ENCODE assay signal across 33 cellular contexts in the genomic region with DNA sequence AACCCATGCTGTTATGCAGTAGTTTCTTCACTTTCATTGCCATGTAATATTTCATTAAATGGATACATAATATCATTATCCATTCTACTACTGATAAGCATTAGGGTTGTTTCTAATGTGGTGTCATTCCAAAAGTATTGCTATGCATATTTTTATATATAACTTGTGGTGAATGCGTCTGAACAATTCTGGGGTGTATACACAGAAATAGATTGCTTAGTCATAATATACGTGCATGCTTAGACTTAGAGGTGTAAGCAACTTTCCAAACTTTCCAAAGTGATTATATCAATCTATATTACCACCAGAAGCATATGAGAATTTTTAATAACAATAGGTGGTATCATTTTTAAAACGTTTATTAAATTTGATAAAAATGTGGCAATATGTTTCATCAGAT.
"Had no signal": no experiment of that assay in that cellular context is flagged by ENCODE, and none has a peak within 500 bp of the region (broad histone marks: within the 10 kb centered on the region; RNA-seq: fewer than 3 reads in every experiment).

No MANE protein-coding gene starts in this region.

- DNase-seq: activated B cell treated with CpG ODN at 0.5 μM for 24 hours; activated CD4-positive, alpha-beta memory T cell treated with anti-CD3 and anti-CD28 coated beads for 36 hours; activated CD4-positive, alpha-beta T cell treated with anti-CD3 and anti-CD28 coated beads for 4 hours; activated CD4-positive, alpha-beta T cell treated with anti-CD3 and anti-CD28 coated beads, Interleukin-2, amount 10 ng/mL, durations not matched to agents 24 days and 14 days; activated CD4-positive, alpha-beta T cell treated with anti-CD3 and anti-CD28 coated beads, Interleukin-2, amount 50 U/mL, for 1 hour; activated CD4-positive, alpha-beta T cell treated with anti-CD3 and anti-CD28 coated beads, Interleukin-2, amount 50 U/mL, for 4 hours; activated CD4-positive, CD25-positive, alpha-beta regulatory T cell treated with anti-CD3 and anti-CD28 coated beads, Interleukin-2, amount 50 U/mL, for 72 hours; activated CD8-positive, alpha-beta memory T cell treated with anti-CD3 and anti-CD28 coated beads, Interleukin-2, amount 50 U/mL, for 4 hours; activated CD8-positive, alpha-beta T cell treated with anti-CD3 and anti-CD28 coated beads for 36 hours; activated effector memory CD4-positive, alpha-beta T cell treated with anti-CD3 and anti-CD28 coated beads, Interleukin-2, amount 50 U/mL, for 16 hours; activated gamma-delta T cell treated with Interleukin-2 at 50 U/mL for 16 hours; activated naive CD4-positive, alpha-beta T cell; activated naive CD4-positive, alpha-beta T cell treated with anti-CD3 and anti-CD28 coated beads for 36 hours; activated naive CD4-positive, alpha-beta T cell treated with anti-CD3 and anti-CD28 coated beads, Interleukin-2, amount 50 U/mL, for 16 hours; activated naive CD8-positive, alpha-beta T cell treated with anti-CD3 and anti-CD28 coated beads for 36 hours; activated T-cell treated with anti-CD3 and anti-CD28 coated beads for 4 hours; activated T-cell treated with anti-CD3 and anti-CD28 coated beads, Interleukin-2, amount 50 U/mL, for 1 hour; activated T-cell treated with anti-CD3 and anti-CD28 coated beads, Interleukin-2, amount 50 U/mL, for 4 hours; activated T-cell treated with anti-CD3 and anti-CD28 coated beads, Interleukin-2, amount 50 U/mL, for 72 hours; adrenal gland; amniotic stem cell; aorta; body of pancreas; brain microvascular endothelial cell; central memory CD4-positive, alpha-beta T cell; T-helper 2 cell; T-helper 9 cell had no signal

- H3K4me1 ChIP-seq: adrenal gland, body of pancreas, breast epithelium had no signal

- H3K9me3 ChIP-seq: adrenal gland, body of pancreas, breast epithelium had no signal

- ATAC-seq: activated CD8-positive, alpha-beta T cell treated with anti-CD3 and anti-CD28 coated beads for 36 hours; activated naive CD4-positive, alpha-beta T cell treated with anti-CD3 and anti-CD28 coated beads, Interleukin-2, amount 50 U/mL, for 72 hours; activated T-cell treated with anti-CD3 and anti-CD28 coated beads, Interleukin-2, amount 50 U/mL, for 4 hours; activated T-cell treated with anti-CD3 and anti-CD28 coated beads, Interleukin-2, amount 50 U/mL, for 72 hours; activated T-helper 17 cell treated with anti-CD3 and anti-CD28 coated beads, Interleukin-2, amount 50 U/mL, for 72 hours; body of pancreas had no signal

- H3K4me3 ChIP-seq: adrenal gland, body of pancreas, breast epithelium had no signal

- H3K27ac ChIP-seq: adrenal gland, body of pancreas, brain microvascular endothelial cell, breast epithelium, VCaP had no signal

- FAIRE-seq: astrocyte, TTC549 had no signal

- H3K36me3 ChIP-seq: adrenal gland, brain microvascular endothelial cell, breast epithelium had no signal

- H3K27me3 ChIP-seq: adrenal gland, body of pancreas, brain microvascular endothelial cell, breast epithelium had no signal
